In the genomic region with DNA sequence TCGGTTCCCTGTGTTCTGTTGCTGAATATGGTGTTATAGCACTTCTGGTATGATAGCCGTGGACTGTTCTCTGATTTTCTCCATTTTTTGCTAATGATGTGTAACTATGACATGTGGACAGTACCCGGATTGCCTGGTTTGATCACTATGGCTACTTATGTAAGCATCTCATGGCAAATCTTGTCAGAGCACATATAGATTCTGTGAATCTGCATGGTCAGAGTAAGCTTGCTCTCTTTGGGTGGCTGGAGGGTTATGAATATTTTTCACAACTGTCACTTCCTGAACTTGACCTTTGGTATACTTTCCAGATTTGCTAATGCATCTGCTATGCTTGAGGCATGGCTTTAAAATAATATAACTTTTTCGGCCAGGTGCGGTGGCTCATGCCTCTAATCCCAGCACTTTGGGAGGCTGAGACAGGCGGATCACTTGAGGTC, we compare ENCODE assay signal across 16 cellular contexts. TPM values are rescaled to one million over a fixed set of nuclear protein-coding genes. Genes with fewer than 3 reads are reported as not detected.
DNase-seq lines count a peak whose midpoint lies in the region; ATAC-seq and TF ChIP-seq lines count a peak whose summit lies in the region.
"Had no signal": no experiment of that assay in that cellular context is flagged by ENCODE, and none has a peak within 500 bp of the region (broad histone marks: within the 10 kb centered on the region; RNA-seq: fewer than 3 reads in every experiment).

No MANE protein-coding gene starts in this region.

- H4K20me1 ChIP-seq in OCI-LY3 (ENCODE audit: insufficient read depth, low read length) = no peaks in the 10 kb centered on the region

- no peak overlapping the region for H3K4me3 Mint-ChIP-seq in endodermal cell
- H3K4me3 Mint-ChIP-seq: activated T-helper 1 cell treated with anti-CD3 and anti-CD28 coated beads, Interleukin-12 subunit alpha, Interleukin-12 subunit beta, Interleukin-2, Interleukin-4 antibody, amounts not matched to agents 30 ng/mL and 10 ng/mL and 1 ng/mL, durations not matched to agents 14 hours and 24 hours and 36 hours had no signal

- H3K4me2 ChIP-seq in OCI-LY3 (ENCODE audit: low read length) = peak overlapping the region; percentile 2; the same call in 1 of the 2 replicates

- H3K9me3 Mint-ChIP-seq in endodermal cell = no peaks in the 10 kb centered on the region

- peaks cover 7% of the 10 kb centered on the region for H3K4me1 Mint-ChIP-seq in endodermal cell

- H3K36me3 ChIP-seq in OCI-LY3 (replicated peaks; ENCODE audit: low read depth, low read length) = no peaks in the 10 kb centered on the region
- no peaks in the 10 kb centered on the region for H3K36me3 ChIP-seq in endodermal cell (ENCODE audit: control insufficient read depth, insufficient read depth, low read length)
- H3K36me3 ChIP-seq: gastrocnemius medialis, sigmoid colon, suprapubic skin had no signal

- no peaks in the 10 kb centered on the region for H3K9me3 ChIP-seq in OCI-LY3 (ENCODE audit: insufficient read depth, low read length)
- no peaks in the 10 kb centered on the region for H3K9me3 ChIP-seq in endodermal cell (ENCODE audit: control insufficient read depth, low read length)
- H3K9me3 ChIP-seq: gastrocnemius medialis, sigmoid colon, suprapubic skin had no signal

- H3K27ac ChIP-seq in OCI-LY3 (ENCODE audit: low read length) (no peak overlapping the region), endodermal cell (ENCODE audit: low read depth, low read length) (no peak overlapping the region)
- H3K27ac ChIP-seq: gastrocnemius medialis, sigmoid colon, suprapubic skin had no signal

- H3K27me3 ChIP-seq in OCI-LY3 (ENCODE audit: low read depth, low read length) (peaks cover 23% of the 10 kb centered on the region; the same call in 1 of the 2 replicates), endodermal cell (ENCODE audit: control insufficient read depth, insufficient read depth, low read length, poor library complexity, severe bottlenecking) (no peaks in the 10 kb centered on the region)
- H3K27me3 ChIP-seq: gastrocnemius medialis, sigmoid colon, suprapubic skin had no signal

- ATAC-seq in HG03025 (IDR thresholded peaks at IDR 0.05; ENCODE audit: low FRiP score, unreplicated experiment) = no peak
- ATAC-seq: gastrocnemius medialis, left colon had no signal

- no peaks in the 10 kb centered on the region for H3K36me3 Mint-ChIP-seq in endodermal cell (ENCODE audit: low read depth)

- H3K4me3 ChIP-seq in OCI-LY3 (ENCODE audit: low read length) (no peak overlapping the region), endodermal cell (ENCODE audit: low read length) (no peak overlapping the region)
- H3K4me3 ChIP-seq: gastrocnemius medialis, sigmoid colon, suprapubic skin had no signal

- H3K27ac Mint-ChIP-seq in endodermal cell = no peak overlapping the region
- H3K27ac Mint-ChIP-seq: activated T-helper 1 cell treated with anti-CD3 and anti-CD28 coated beads, Interleukin-12 subunit alpha, Interleukin-12 subunit beta, Interleukin-2, Interleukin-4 antibody, amounts not matched to agents 30 ng/mL and 10 ng/mL and 1 ng/mL, durations not matched to agents 14 hours and 24 hours and 36 hours had no signal

- H2AFZ ChIP-seq in OCI-LY3 (ENCODE audit: low read depth, low read length) = no peak overlapping the region

- H3K9ac ChIP-seq in OCI-LY3 (ENCODE audit: low read length) (no peak overlapping the region), endodermal cell (ENCODE audit: extremely low read depth, low read length, poor library complexity, severe bottlenecking) (no peak overlapping the region)

- TF ChIP-seq CTCF in OCI-LY3 (IDR thresholded peaks at IDR 0.05; ENCODE audit: low read depth, low read length) = no peak
- TF ChIP-seq CTCF in endodermal cell (conservative IDR thresholded peaks at IDR 0.05) = no peak

- DNase-seq in ELR (ENCODE audit: low read depth) (peak; percentile 98), dermis blood vessel endothelial cell (peak; percentile 74), non-pigmented ciliary epithelial cell (ENCODE audit: low read depth) (peak; percentile 64), H4 (ENCODE audit: low spot score) (no peak), endodermal cell (no peak)
- no peak for DNase-seq in effector CD4-positive, alpha-beta T cell
- DNase-seq: gastrocnemius medialis, left colon, NCI-H1417, NCI-H526, sigmoid colon had no signal

- no peaks in the 10 kb centered on the region for H3K79me2 ChIP-seq in OCI-LY3 (ENCODE audit: low read length)

- 92 to 95% methylated on average over 5 to 6 of the region's 6 CpGs for WGBS in endodermal cell (ENCODE audit: insufficient coverage in 1 of 2, insufficient read length in 1 of 2), 2 experiments

- H3K4me1 ChIP-seq in OCI-LY3 (ENCODE audit: low read length) (peaks cover 91% of the 10 kb centered on the region), endodermal cell (ENCODE audit: control insufficient read depth, insufficient read depth, low read length) (no peaks in the 10 kb centered on the region)
- H3K4me1 ChIP-seq: gastrocnemius medialis, sigmoid colon, suprapubic skin had no signal

- H3K27me3 Mint-ChIP-seq in endodermal cell (ENCODE audit: insufficient read depth) = peaks cover 4% of the 10 kb centered on the region

RNA-seq across cellular contexts. Expression of a gene that starts 36.8 kb away (rescaled TPM):
- total RNA-seq in dermis blood vessel endothelial cell (51.1 and 72.5 TPM in 2 replicates), endodermal cell (10 to 100 TPM in 1 of 2 donors, 1 to 10 TPM in 1; 1.7 to 13.5 TPM)
- 0.64 and 1.8 TPM in 2 replicates for total RNA-seq in H4 (2014; rRNA removed; shearing (Covaris generic))
- 0.32 TPM for polyA plus RNA-seq in endodermal cell (2013, experiment 1 of 2)
- polyA plus RNA-seq in endodermal cell (2013, experiment 2 of 2) = 0.37 TPM
- polyA plus RNA-seq: neural cell had no signal

Comparison
In these comparisons a context has a peak if more than half of its experiments do, and no peak if none do; other contexts are left out.
1. DNase-seq: peak in ELR (single experiment), dermis blood vessel endothelial cell (single experiment) and non-pigmented ciliary epithelial cell (single experiment); none in effector CD4-positive, alpha-beta T cell (single experiment), H4 (single experiment) and endodermal cell (single experiment).